Comparison of ENCODE assay signal across 2 cellular contexts in genomic region chr5:39608024-39608423, GRCh38.
TF ChIP-seq lines count a peak whose summit lies in the region.

No MANE protein-coding gene starts in this region.

TF ChIP-seq in HepG2, 621 proteins besides CTCF, POLR2A, EP300 and RAD21:
- TF ChIP-seq ZNF326 (CRISPR knock-in tag; IDR thresholded peaks at IDR 0.05; ENCODE audit: borderline replicate concordance) (no peak), ZBTB3 (CRISPR knock-in tag; IDR thresholded peaks at IDR 0.05; ENCODE audit: borderline replicate concordance, low read depth) (no peak), IKZF4 (CRISPR knock-in tag; IDR thresholded peaks at IDR 0.05; ENCODE audit: borderline replicate concordance, low read depth, not compliant biosample characterization) (no peak), CEBPB (IDR thresholded peaks at IDR 0.05; ENCODE audit: borderline replicate concordance, low read depth, low read length) (peak; percentile 86), ATF7 (IDR thresholded peaks at IDR 0.05) (peak; percentile 48; the same call in 1 of the 2 replicates), ATF7 (CRISPR knock-in tag; IDR thresholded peaks at IDR 0.05) (no peak), CEBPG (CRISPR knock-in tag; IDR thresholded peaks at IDR 0.05) (peak; percentile 20; the same call in 1 of the 2 replicates), GMEB1 (CRISPR knock-in tag; IDR thresholded peaks at IDR 0.05; ENCODE audit: borderline replicate concordance) (no peak)

TF ChIP-seq in H1, 55 proteins besides CTCF, POLR2A, EP300 and RAD21:
- peak; percentile 92 for TF ChIP-seq CEBPB (IDR thresholded peaks at IDR 0.05; ENCODE audit: low read depth, low read length)
- TF ChIP-seq CHD2 (IDR thresholded peaks at IDR 0.05; ENCODE audit: low read length) = no peak
